Comparison of ENCODE assay signal across 30 cellular contexts in genomic region chr2:156489750-156490466, GRCh38. TPM values are rescaled to one million over a fixed set of nuclear protein-coding genes. Genes with fewer than 3 reads are reported as not detected.
DNase-seq lines count a peak whose midpoint lies in the region; ATAC-seq, FAIRE-seq and TF ChIP-seq lines count a peak whose summit lies in the region.
"Had no signal": no experiment of that assay in that cellular context is flagged by ENCODE, and none has a peak within 500 bp of the region (broad histone marks: within the 10 kb centered on the region; RNA-seq: fewer than 3 reads in every experiment).

No MANE protein-coding gene starts in this region.

- H4K20me1 ChIP-seq in keratinocyte (ENCODE audit: control insufficient read depth, extremely low read depth, insufficient read depth, low read length) = no peaks in the 10 kb centered on the region

- no peak for TF ChIP-seq CTCF in HFFc6 (IDR thresholded peaks at IDR 0.05)
- TF ChIP-seq CTCF in keratinocyte (optimal IDR thresholded peaks at IDR 0.05 in 1 of 3, IDR thresholded peaks at IDR 0.05 in 1 of 3, conservative IDR thresholded peaks at IDR 0.05 in 1 of 3; ENCODE audit: extremely low read depth in 1 of 3, insufficient read depth in 2 of 3, low read length in 3 of 3) = no peak

- dilution Hi-C loops in keratinocyte (cut with MboI; ENCODE audit: extremely low pct_ligation_motif_present, low sequenced_read_pairs) = no loop called here

- peak; percentile 20 for FAIRE-seq in keratinocyte (lab: Jason Lieb, UNC)
- FAIRE-seq: GM12891, small intestine had no signal

- no peak overlapping the region for H2AFZ ChIP-seq in keratinocyte (ENCODE audit: control insufficient read depth, low read length)
- H2AFZ ChIP-seq: GM23338 had no signal

- H3K36me3 Mint-ChIP-seq in activated T-cell treated with anti-CD3 and anti-CD28 coated beads, Interleukin-2, amount 50 U/mL, for 24 hours (ENCODE audit: low read depth) = peaks cover under 1% of the 10 kb centered on the region
- peaks cover 6% of the 10 kb centered on the region for H3K36me3 Mint-ChIP-seq in HFFc6 (ENCODE audit: low read depth)
- no peaks in the 10 kb centered on the region for H3K36me3 Mint-ChIP-seq in activated T-helper 17 cell treated with anti-CD3 and anti-CD28 coated beads, Interleukin-2, amount 50 U/mL, for 72 hours (ENCODE audit: low read depth)

- peaks cover 51% of the 10 kb centered on the region for H3K4me1 Mint-ChIP-seq in activated T-cell treated with anti-CD3 and anti-CD28 coated beads, Interleukin-2, amount 50 U/mL, for 24 hours (ENCODE audit: low read depth)
- H3K4me1 Mint-ChIP-seq in HFFc6 (ENCODE audit: low read depth) = peaks cover 34% of the 10 kb centered on the region
- peaks cover 28% of the 10 kb centered on the region for H3K4me1 Mint-ChIP-seq in activated T-helper 17 cell treated with anti-CD3 and anti-CD28 coated beads, Interleukin-2, amount 50 U/mL, for 72 hours

- H3K9ac ChIP-seq in keratinocyte (ENCODE audit: control insufficient read depth, extremely low read depth, insufficient read depth, low read length) = no peak overlapping the region

- H3K27me3 Mint-ChIP-seq in activated T-cell treated with anti-CD3 and anti-CD28 coated beads, Interleukin-2, amount 50 U/mL, for 24 hours = no peaks in the 10 kb centered on the region
- H3K27me3 Mint-ChIP-seq in HFFc6 (ENCODE audit: insufficient read depth) = no peaks in the 10 kb centered on the region
- H3K27me3 Mint-ChIP-seq in activated T-helper 17 cell treated with anti-CD3 and anti-CD28 coated beads, Interleukin-2, amount 50 U/mL, for 72 hours = no peaks in the 10 kb centered on the region
- H3K27me3 Mint-ChIP-seq: CD8-positive, alpha-beta memory T cell; central memory CD8-positive, alpha-beta T cell had no signal

- H3K4me1 ChIP-seq in keratinocyte (ENCODE audit: control insufficient read depth, extremely low read depth, insufficient read depth, low read length) (peaks cover 11% of the 10 kb centered on the region), SJCRH30 (0 out of 2 replicates have a peak, but pooled peaks cover 2% of the 10 kb centered on the region)
- H3K4me1 ChIP-seq: BE2C had no signal

- peaks cover 20% of the 10 kb centered on the region for H3K79me2 ChIP-seq in keratinocyte (ENCODE audit: control insufficient read depth, insufficient read depth, low read length)

- H3K27me3 ChIP-seq in keratinocyte (ENCODE audit: control insufficient read depth, extremely low read depth, insufficient read depth, low read length) = no peaks in the 10 kb centered on the region
- H3K27me3 ChIP-seq in SJCRH30 = no peaks in the 10 kb centered on the region
- H3K27me3 ChIP-seq: BE2C, esophagus squamous epithelium had no signal

- H3K9me1 ChIP-seq in keratinocyte (ENCODE audit: control insufficient read depth, extremely low read depth, insufficient read depth, low read length) = peaks cover 2% of the 10 kb centered on the region

- H3K4me3 ChIP-seq in keratinocyte (ENCODE audit: control insufficient read depth in 2 of 3, extremely low read depth in 1 of 3, insufficient read depth in 2 of 3, low read depth in 1 of 3, low read length in 3 of 3) = no peak overlapping the region
- no peak overlapping the region for H3K4me3 ChIP-seq in SJCRH30
- H3K4me3 ChIP-seq: esophagus squamous epithelium, GM23338, lower lobe of right lung had no signal

- no peak overlapping the region for H3K27ac ChIP-seq in keratinocyte (ENCODE audit: control insufficient read depth, insufficient read depth, low read length)
- H3K27ac ChIP-seq in SJCRH30 = no peak overlapping the region
- H3K27ac ChIP-seq: esophagus squamous epithelium, lower lobe of right lung had no signal

- no peak for DNase-seq in activated T-cell treated with anti-CD3 and anti-CD28 coated beads, Interleukin-2, amount 50 U/mL, for 24 hours
- no peak for DNase-seq in activated T-cell treated with anti-CD3 and anti-CD28 coated beads, Interleukin-2, amount 50 U/mL, for 48 hours
- DNase-seq in HFFc6 = no peak
- DNase-seq in keratinocyte (ENCODE audit: low read depth, low spot score) = no peak
- no peak for DNase-seq in kidney tubule cell (ENCODE audit: low spot score)
- no peak for DNase-seq in stimulated activated CD4-positive, alpha-beta T cell treated with anti-CD3 and anti-CD28 coated beads, Interleukin-15, amount 100 ng/mL, for 24 hours
- no peak for DNase-seq in SJCRH30
- DNase-seq: activated T-cell treated with anti-CD3 and anti-CD28 coated beads, Interleukin-2, amount 50 U/mL, for 4 hours; BE2C; CD8-positive, alpha-beta memory T cell; dermis blood vessel endothelial cell; DMS 273 treated with DMSO at 0.1 percent for 48 hours; EL; esophagus squamous epithelium; Karpas-422; lower lobe of right lung; NCI-H146; NCI-H2107; NCI-H446; retina; small intestine; stimulated activated CD4-positive, alpha-beta T cell treated with anti-CD3 and anti-CD28 coated beads, Interleukin-1b, Interleukin-23, amount 100 ng/mL, for 48 hours; stimulated activated CD8-positive, alpha-beta memory T cell treated with anti-CD3 and anti-CD28 coated beads, Interleukin-4, amount 100 ng/mL, for 48 hours; T1000; trophoblast cell had no signal

- peak overlapping the region; percentile 88 for H3K27ac Mint-ChIP-seq in activated T-cell treated with anti-CD3 and anti-CD28 coated beads, Interleukin-2, amount 50 U/mL, for 24 hours
- peak overlapping the region; percentile 58; the same call in 1 of the 2 replicates for H3K27ac Mint-ChIP-seq in HFFc6
- peak overlapping the region; percentile 84 for H3K27ac Mint-ChIP-seq in activated T-helper 17 cell treated with anti-CD3 and anti-CD28 coated beads, Interleukin-2, amount 50 U/mL, for 72 hours
- H3K27ac Mint-ChIP-seq: GM23338, nephron had no signal

- H3K36me3 ChIP-seq in keratinocyte (ENCODE audit: control insufficient read depth in 2 of 2, extremely low read depth in 1 of 2, insufficient read depth in 2 of 2, low read length in 2 of 2) (no peaks in the 10 kb centered on the region), SJCRH30 (no peaks in the 10 kb centered on the region)
- H3K36me3 ChIP-seq: BE2C, esophagus squamous epithelium, lower lobe of right lung had no signal

- no peak overlapping the region for H3K4me3 Mint-ChIP-seq in activated T-cell treated with anti-CD3 and anti-CD28 coated beads, Interleukin-2, amount 50 U/mL, for 24 hours
- no peak overlapping the region for H3K4me3 Mint-ChIP-seq in HFFc6
- H3K4me3 Mint-ChIP-seq in activated T-helper 17 cell treated with anti-CD3 and anti-CD28 coated beads, Interleukin-2, amount 50 U/mL, for 72 hours = peak overlapping the region; percentile 50
- H3K4me3 Mint-ChIP-seq: activated T-cell treated with anti-CD3 and anti-CD28 coated beads, Interleukin-2, amount 50 U/mL, for 4 hours; central memory CD8-positive, alpha-beta T cell; GM23338; nephron had no signal

- ATAC-seq in activated T-helper 17 cell treated with anti-CD3 and anti-CD28 coated beads, Interleukin-2, amount 50 U/mL, for 72 hours (replicated peaks) = peak; percentile 82
- ATAC-seq: GM23338, lower lobe of right lung had no signal

- no peak overlapping the region for H3K4me2 ChIP-seq in keratinocyte (ENCODE audit: control insufficient read depth, extremely low read depth, insufficient read depth, low read depth, low read length)
- H3K4me2 ChIP-seq: GM23338 had no signal

- H3K9me3 Mint-ChIP-seq in activated T-cell treated with anti-CD3 and anti-CD28 coated beads, Interleukin-2, amount 50 U/mL, for 24 hours = no peaks in the 10 kb centered on the region
- no peaks in the 10 kb centered on the region for H3K9me3 Mint-ChIP-seq in HFFc6
- no peaks in the 10 kb centered on the region for H3K9me3 Mint-ChIP-seq in activated T-helper 17 cell treated with anti-CD3 and anti-CD28 coated beads, Interleukin-2, amount 50 U/mL, for 72 hours
- H3K9me3 Mint-ChIP-seq: activated T-cell treated with anti-CD3 and anti-CD28 coated beads, Interleukin-2, amount 50 U/mL, for 4 hours; CD8-positive, alpha-beta memory T cell; central memory CD8-positive, alpha-beta T cell; GM23338; nephron had no signal

- H3K9me3 ChIP-seq in keratinocyte (ENCODE audit: control insufficient read depth, low read depth, low read length) (no peaks in the 10 kb centered on the region), SJCRH30 (replicated peaks) (no peaks in the 10 kb centered on the region)
- H3K9me3 ChIP-seq: BE2C, esophagus squamous epithelium, lower lobe of right lung had no signal

RNA-seq across cellular contexts. Expression of gene GPD2, which starts 53.7 kb away (rescaled TPM):
- 10 to 100 TPM; 44.4 to 69.8 (median 55.7) TPM for total RNA-seq in HFFc6 (2021; fragmentation: NEBNext Ultra II Directional; extraction: Animal tissue kit (Norgen Biotek cat#: 25700))
- total RNA-seq in activated T-helper 17 cell treated with anti-CD3 and anti-CD28 coated beads, Interleukin-2, amount 50 U/mL, for 72 hours = 10 to 100 TPM; 14.9 to 31.6 TPM
- polyA plus RNA-seq in keratinocyte = 16.3 to 27.6 TPM (median 18.3 TPM) in 3 replicates
- polyA plus RNA-seq in keratinocyte (2011; ENCODE audit: low read depth) = 30.8 TPM
- polyA plus RNA-seq in keratinocyte (2011; cell fraction: cytosol; rRNA removed) = 11.1 and 14.2 TPM in 2 replicates
- 21.7 and 34.2 TPM in 2 replicates for polyA plus RNA-seq in keratinocyte (2011; cell fraction: nucleus; rRNA removed)
- 11.5 and 27.7 TPM in 2 replicates for polyA plus RNA-seq in keratinocyte (2012; ENCODE audit: low replicate concordance)
- 30.6 to 87.4 TPM (median 49.5 TPM) in 3 replicates for polyA minus RNA-seq in keratinocyte
- polyA minus RNA-seq in keratinocyte (2011; cell fraction: cytosol; rRNA and poly(A)+ RNA removed) = 26.9 TPM
- polyA minus RNA-seq in keratinocyte (2011; cell fraction: nucleus; rRNA and poly(A)+ RNA removed) = 45.5 and 76.5 TPM in 2 replicates
- 9.9 and 10.6 TPM in 2 replicates for total RNA-seq in SJCRH30 (2014; rRNA removed; shearing (Covaris generic))
